Comparison of ENCODE assay signal across 8 cellular contexts in genomic region chr2:127408004-127408806, GRCh38. TPM values are rescaled to one million over a fixed set of nuclear protein-coding genes. Genes with fewer than 3 reads are reported as not detected.
DNase-seq lines count a peak whose midpoint lies in the region; ATAC-seq and TF ChIP-seq lines count a peak whose summit lies in the region.

No MANE protein-coding gene starts in this region.

- H3K79me2 ChIP-seq in GM23338 (replicated peaks; ENCODE audit: insufficient read depth), result no peaks in the 10 kb centered on the region

- WGBS in testis, 2 donors, result 11 to 19% methylated on average over 5 to 21 of the region's 75 CpGs

- H4K20me1 ChIP-seq in GM23338 (replicated peaks; ENCODE audit: insufficient read depth), result no peaks in the 10 kb centered on the region

- peak overlapping the region; percentile 87 for H2AFZ ChIP-seq in GM23338

- intact Hi-C loops in head of caudate nucleus (cut with DNase I) (loop anchor here (2.0 kb wide), 1 partner anchor 21 kb away; the partner anchor contains the start of gene MAP3K2), testis (cut with DNase I; ENCODE audit: low total_unique reads) (no loop called here)

- TF ChIP-seq POLR2A in testis (IDR thresholded peaks at IDR 0.05), result no peak

- H3K4me1 Mint-ChIP-seq in GM23338 (peaks cover 16% of the 10 kb centered on the region), osteocyte (ENCODE audit: unreplicated experiment) (peaks cover 78% of the 10 kb centered on the region)
- peaks cover 28% of the 10 kb centered on the region for H3K4me1 Mint-ChIP-seq in activated naive CD8-positive, alpha-beta T cell treated with anti-CD3 and anti-CD28 coated beads for 36 hours

- no peaks in the 10 kb centered on the region for H3K9me3 ChIP-seq in MG63
- H3K9me3 ChIP-seq in testis, result no peaks in the 10 kb centered on the region

- ATAC-seq in GM23338, result peak; percentile 83

- peak overlapping the region; percentile 66 for H3K4me2 ChIP-seq in GM23338

- H3K4me1 ChIP-seq in GM23338 (ENCODE audit: insufficient read depth) (peaks cover 5% of the 10 kb centered on the region), testis (peaks cover 5% of the 10 kb centered on the region)

- peaks cover 4% of the 10 kb centered on the region; the same call in 1 of the 2 replicates for H3F3A ChIP-seq in GM23338 (replicated peaks; ENCODE audit: low read depth)

- H3K9me2 ChIP-seq in GM23338 (ENCODE audit: insufficient read depth), result no peaks in the 10 kb centered on the region

- H3K4me3 ChIP-seq in GM23338 (peak overlapping the region; percentile 71), MG63 (peak overlapping the region; percentile 29), testis (peak overlapping the region; percentile 55 to 60)

- DNase-seq in DMS53 (lab: John Stamatoyannopoulos, UW) (peak; percentile 98), GM23338 (ENCODE audit: low spot score) (peak; percentile 94), MG63 (peak; percentile 89), SKM-1 treated with dmso at 0.1 percent for 144 hours (lab: John Stamatoyannopoulos, UW; ENCODE audit: unreplicated experiment) (peak; percentile 72), head of caudate nucleus (peak; percentile 65 to 96 (median 92)), osteocyte (ENCODE audit: extremely low spot score, unreplicated experiment) (peak; percentile 99), testis (peak; percentile 88)
- peak; percentile 93 for DNase-seq in activated naive CD8-positive, alpha-beta T cell treated with anti-CD3 and anti-CD28 coated beads for 36 hours

- TF ChIP-seq CTCF in GM23338 (conservative IDR thresholded peaks at IDR 0.05; ENCODE audit: low read depth in 2 of 2) (no peak), osteocyte (IDR thresholded peaks at IDR 0.05) (no peak), testis (IDR thresholded peaks at IDR 0.05) (no peak)

- H3K27ac ChIP-seq in GM23338 (ENCODE audit: low read depth), result peak overlapping the region; percentile 29; the same call in 1 of the 2 replicates
- H3K27ac ChIP-seq in testis, result peak overlapping the region; percentile 84 to 95

- H3K27me3 Mint-ChIP-seq in GM23338 (ENCODE audit: insufficient read depth, low read depth, poor library complexity), result peaks cover 9% of the 10 kb centered on the region
- peaks cover 12% of the 10 kb centered on the region for H3K27me3 Mint-ChIP-seq in activated naive CD8-positive, alpha-beta T cell treated with anti-CD3 and anti-CD28 coated beads for 36 hours
- no peaks in the 10 kb centered on the region for H3K27me3 Mint-ChIP-seq in osteocyte (ENCODE audit: unreplicated experiment)

- H3K36me3 Mint-ChIP-seq in GM23338 (ENCODE audit: low read depth) (peaks cover 3% of the 10 kb centered on the region; the same call in 1 of the 3 replicates), osteocyte (ENCODE audit: unreplicated experiment) (no peaks in the 10 kb centered on the region)
- H3K36me3 Mint-ChIP-seq in activated naive CD8-positive, alpha-beta T cell treated with anti-CD3 and anti-CD28 coated beads for 36 hours, result no peaks in the 10 kb centered on the region

- H3K36me3 ChIP-seq in GM23338 (ENCODE audit: insufficient read depth) (no peaks in the 10 kb centered on the region), MG63 (no peaks in the 10 kb centered on the region), testis (ENCODE audit: low read depth, missing control alignments) (no peaks in the 10 kb centered on the region)

- H3K27me3 ChIP-seq in GM23338 (ENCODE audit: insufficient read depth) (no peaks in the 10 kb centered on the region), MG63 (no peaks in the 10 kb centered on the region), testis (no peaks in the 10 kb centered on the region)

- H3K27ac Mint-ChIP-seq in GM23338, result no peak overlapping the region
- H3K27ac Mint-ChIP-seq in activated naive CD8-positive, alpha-beta T cell treated with anti-CD3 and anti-CD28 coated beads for 36 hours, result no peak overlapping the region
- peak overlapping the region; percentile 90 for H3K27ac Mint-ChIP-seq in osteocyte (ENCODE audit: unreplicated experiment)

- H3K9me3 Mint-ChIP-seq in GM23338 (no peaks in the 10 kb centered on the region; the same call in 2 of the 3 replicates), osteocyte (ENCODE audit: unreplicated experiment) (peaks cover 9% of the 10 kb centered on the region)
- peaks cover 4% of the 10 kb centered on the region for H3K9me3 Mint-ChIP-seq in activated naive CD8-positive, alpha-beta T cell treated with anti-CD3 and anti-CD28 coated beads for 36 hours

- peak overlapping the region; percentile 77 for H3K4me3 Mint-ChIP-seq in GM23338
- peak overlapping the region; percentile 44 for H3K4me3 Mint-ChIP-seq in activated naive CD8-positive, alpha-beta T cell treated with anti-CD3 and anti-CD28 coated beads for 36 hours
- peak overlapping the region; percentile 38 for H3K4me3 Mint-ChIP-seq in osteocyte (ENCODE audit: unreplicated experiment)

TF ChIP-seq in GM23338, 12 proteins besides CTCF, POLR2A, EP300 and RAD21:
- TF ChIP-seq STAT1 (IDR thresholded peaks at IDR 0.05; ENCODE audit: unreplicated experiment) (no peak), CREB1 (CRISPR knock-in tag; IDR thresholded peaks at IDR 0.05; ENCODE audit: low read depth) (peak; percentile 42; the same call in 1 of the 2 replicates), POLR2AphosphoS5 (IDR thresholded peaks at IDR 0.05; ENCODE audit: low read depth) (0 out of 2 replicates have a peak, but pooled peaks have one; percentile 18), ZNF114 (CRISPR knock-in tag; IDR thresholded peaks at IDR 0.05) (0 out of 2 replicates have a peak, but pooled peaks have one; percentile 40), EZH2phosphoT487 (IDR thresholded peaks at IDR 0.05; ENCODE audit: unreplicated experiment) (no peak), ETS1 (IDR thresholded peaks at IDR 0.05) (no peak)

RNA-seq across cellular contexts. Expression of gene PROC, which starts 10.0 kb away (rescaled TPM):
- total RNA-seq in GM23338 (2014; rRNA removed; shearing (Covaris generic)), result 1.2 and 1.7 TPM in 2 replicates
- 2.4 and 2.7 TPM in 2 replicates for polyA plus RNA-seq in GM23338 (2016; fragmentation: Nextera tagmentation; extraction: Ambion mirVana)
- total RNA-seq in MG63 (2014; rRNA removed; shearing (Covaris generic); ENCODE audit: low replicate concordance), result not detected in 2 replicates
- total RNA-seq in activated naive CD8-positive, alpha-beta T cell treated with anti-CD3 and anti-CD28 coated beads for 36 hours, result not detected
- total RNA-seq in osteocyte, result 1.6 and 2.5 TPM in 2 replicates
- under 1 TPM in 1 of 2 donors, not detected in 1; 0.63 TPM for total RNA-seq in testis
- polyA plus RNA-seq in testis (ENCODE audit: insufficient read depth, low read depth, low replicate concordance), result not detected

RNA-seq across cellular contexts. Expression of gene MAP3K2, which starts 20.4 kb away (rescaled TPM):
- 23.5 and 24.7 TPM in 2 replicates for total RNA-seq in GM23338 (2014; rRNA removed; shearing (Covaris generic))
- 7.3 and 10.2 TPM in 2 replicates for polyA plus RNA-seq in GM23338 (2016; fragmentation: Nextera tagmentation; extraction: Ambion mirVana)
- 10.6 and 32.9 TPM in 2 replicates for total RNA-seq in MG63 (2014; rRNA removed; shearing (Covaris generic); ENCODE audit: low replicate concordance)
- 10 to 100 TPM; 41.1 to 43.2 TPM for total RNA-seq in activated naive CD8-positive, alpha-beta T cell treated with anti-CD3 and anti-CD28 coated beads for 36 hours
- total RNA-seq in osteocyte, result 60.9 and 63.9 TPM in 2 replicates
- total RNA-seq in testis, result 10 to 100 TPM; 74.0 to 74.5 TPM
- 16.3 TPM for polyA plus RNA-seq in testis (ENCODE audit: insufficient read depth, low read depth, low replicate concordance)

Comparison
In these comparisons a context has a peak if more than half of its experiments do, and no peak if none do; other contexts are left out.
1. Peak in every context shown above with its lines: DNase-seq, ATAC-seq, H3K4me3 ChIP-seq and H3K27ac ChIP-seq.